Comparison of ENCODE assay signal across 12 cellular contexts in genomic region chr11:61753672-61754071, GRCh38. TPM values are rescaled to one million over a fixed set of nuclear protein-coding genes. Genes with fewer than 3 reads are reported as not detected.
A peak's percentile ranks its signal among the peaks of the same experiment; 100 is the strongest.
DNase-seq lines count a peak whose midpoint lies in the region; ATAC-seq and TF ChIP-seq lines count a peak whose summit lies in the region.
"Had no signal": no experiment of that assay in that cellular context is flagged by ENCODE, and none has a peak within 500 bp of the region (broad histone marks: within the 10 kb centered on the region; RNA-seq: fewer than 3 reads in every experiment).

No MANE protein-coding gene starts in this region.

- H3K4me1 Mint-ChIP-seq in activated naive CD4-positive, alpha-beta T cell treated with anti-CD3 and anti-CD28 coated beads, Interleukin-2, amount 10 ng/mL, durations not matched to agents 7 days and 5 days = peaks cover 23% of the 10 kb centered on the region

- POLR2A ChIA-PET in GM10248 (lab: Yijun Ruan, JAX) = no interaction called here

- TF ChIP-seq CTCF in body of pancreas (IDR thresholded peaks at IDR 0.05) (no peak), stomach (IDR thresholded peaks at IDR 0.05) (no peak), GM10248 (IDR thresholded peaks at IDR 0.05; ENCODE audit: control extremely low read depth, extremely low read depth, low read depth, missing control alignments) (no peak)

- no peaks in the 10 kb centered on the region for H3K36me3 Mint-ChIP-seq in activated naive CD4-positive, alpha-beta T cell treated with anti-CD3 and anti-CD28 coated beads, Interleukin-2, amount 10 ng/mL, durations not matched to agents 7 days and 5 days

- H3K27me3 Mint-ChIP-seq in activated naive CD4-positive, alpha-beta T cell treated with anti-CD3 and anti-CD28 coated beads, Interleukin-2, amount 10 ng/mL, durations not matched to agents 7 days and 5 days = peaks cover 60% of the 10 kb centered on the region

- H4K91ac ChIP-seq in mesenchymal stem cell (ENCODE audit: low read length) = peak overlapping the region; percentile 70

- ATAC-seq in body of pancreas = no peak

- H2AK5ac ChIP-seq in mesenchymal stem cell (ENCODE audit: low read length, severe bottlenecking) = peak overlapping the region; percentile 85

- TF ChIP-seq POLR2A in body of pancreas (IDR thresholded peaks at IDR 0.05) (no peak), stomach (IDR thresholded peaks at IDR 0.05) (no peak)

- DNase-seq in activated naive CD4-positive, alpha-beta T cell treated with anti-CD3 and anti-CD28 coated beads, Interleukin-2, amount 10 ng/mL, durations not matched to agents 7 days and 5 days = no peak
- no peak for DNase-seq in activated naive CD4-positive, alpha-beta T cell treated with anti-CD3 and anti-CD28 coated beads, Interleukin-2, amount 50 U/mL, for 16 hours
- DNase-seq in body of pancreas (no peak), mesenchymal stem cell (no peak), stomach (no peak), NCI-H2081 treated with DMSO at 0.1 percent for 48 hours (lab: John Stamatoyannopoulos, UW) (no peak), GM10248 (ENCODE audit: extremely low spot score) (no peak), H4 (ENCODE audit: low spot score) (no peak)
- DNase-seq: DMS79, NCI-H524 treated with DMSO at 0.1 percent for 48 hours had no signal

- intact Hi-C loops in body of pancreas (cut with DNase I) = no loop called here
- intact Hi-C loops in stomach (cut with DNase I; ENCODE audit: low total_unique reads) = no loop called here

- H3K4ac ChIP-seq in mesenchymal stem cell (ENCODE audit: low read depth in 1 of 2, low read length in 2 of 2) = peak overlapping the region in 1 of 2 experiments; percentile 74

- no peak overlapping the region for H3K9ac ChIP-seq in mesenchymal stem cell (ENCODE audit: low read length)

- no peaks in the 10 kb centered on the region for H3K9me3 Mint-ChIP-seq in activated naive CD4-positive, alpha-beta T cell treated with anti-CD3 and anti-CD28 coated beads, Interleukin-2, amount 10 ng/mL, durations not matched to agents 7 days and 5 days

- H3K79me1 ChIP-seq in mesenchymal stem cell (replicated peaks; ENCODE audit: low read length, poor library complexity, severe bottlenecking) = peaks cover 26% of the 10 kb centered on the region

- H3K27ac Mint-ChIP-seq in activated naive CD4-positive, alpha-beta T cell treated with anti-CD3 and anti-CD28 coated beads, Interleukin-2, amount 10 ng/mL, durations not matched to agents 7 days and 5 days = peak overlapping the region; percentile 3

- H3K14ac ChIP-seq in mesenchymal stem cell (ENCODE audit: low read length in 2 of 2) = no peak overlapping the region

- H3K27ac ChIP-seq in body of pancreas (peak overlapping the region; percentile 85 to 97 (median 96)), mesenchymal stem cell (ENCODE audit: low read length, poor library complexity, severe bottlenecking) (no peak overlapping the region), stomach (peak overlapping the region; percentile 89 to 93 (median 91))
- H3K27ac ChIP-seq: RWPE1, VCaP had no signal

- WGBS in body of pancreas, 2 donors = 42 to 49% methylated on average over 5 of the region's 5 CpGs
- 61% methylated on average over 5 of the region's 5 CpGs for WGBS in mesenchymal stem cell
- WGBS in stomach, 5 donors = 30 to 65% (median 45%) methylated on average over 5 of the region's 5 CpGs

- H3K4me2 ChIP-seq in mesenchymal stem cell (ENCODE audit: low read length, poor library complexity, severe bottlenecking) = peak overlapping the region; percentile 75

- no peak for TF ChIP-seq EP300 in stomach (IDR thresholded peaks at IDR 0.05)

- peaks cover 69% of the 10 kb centered on the region for H3K4me1 ChIP-seq in body of pancreas
- H3K4me1 ChIP-seq in mesenchymal stem cell (ENCODE audit: control insufficient read depth, insufficient read depth, low read depth, low read length) = peaks cover 57% of the 10 kb centered on the region
- H3K4me1 ChIP-seq in stomach = peaks cover 29 to 50% (median 41%) of the 10 kb centered on the region in 4 donors

- no peak overlapping the region for H2BK5ac ChIP-seq in mesenchymal stem cell (ENCODE audit: low read depth, low read length, poor library complexity, severe bottlenecking)

- peak overlapping the region; percentile 54 for H2BK120ac ChIP-seq in mesenchymal stem cell (ENCODE audit: low read depth, low read length)

- H2AFZ ChIP-seq in mesenchymal stem cell (ENCODE audit: low read depth, low read length) = no peak overlapping the region

- CTCF ChIA-PET in activated naive CD4-positive, alpha-beta T cell treated with anti-CD3 and anti-CD28 coated beads, Interleukin-2, amount 10 ng/mL, durations not matched to agents 7 days and 5 days (lab: Charles Lee) = interaction anchor here (0.6 to 1.6 kb wide), 4 partner anchors 19 to 499 kb away, joined by 3 read pairs; no protein-coding TSS in a partner anchor
- CTCF ChIA-PET in GM10248 (lab: Yijun Ruan, JAX) = interaction anchor here (0.9 to 3.0 kb wide), 5 partner anchors 12 to 33 kb away, joined by 3 to 11 read pairs (median 4); no protein-coding TSS in a partner anchor

- no peak overlapping the region for H4K8ac ChIP-seq in mesenchymal stem cell (ENCODE audit: low read length)

- H2BK15ac ChIP-seq in mesenchymal stem cell (ENCODE audit: low read depth, poor library complexity, severe bottlenecking) = peak overlapping the region; percentile 63

- no peak overlapping the region for H3K4me3 ChIP-seq in body of pancreas
- H3K4me3 ChIP-seq in mesenchymal stem cell (ENCODE audit: insufficient read depth in 1 of 2, low read depth in 1 of 2, low read length in 2 of 2) = no peak overlapping the region
- peak overlapping the region; percentile 50 to 66 (median 59) for H3K4me3 ChIP-seq in stomach

- H2BK12ac ChIP-seq in mesenchymal stem cell (ENCODE audit: low read length in 2 of 2) = peak overlapping the region; percentile 45 to 69

- peak overlapping the region; percentile 4 for H3K4me3 Mint-ChIP-seq in activated naive CD4-positive, alpha-beta T cell treated with anti-CD3 and anti-CD28 coated beads, Interleukin-2, amount 10 ng/mL, durations not matched to agents 7 days and 5 days

- peak overlapping the region; percentile 25 to 58 for H3K18ac ChIP-seq in mesenchymal stem cell (ENCODE audit: low read depth in 1 of 2, low read length in 2 of 2)

- H3K36me3 ChIP-seq in body of pancreas (replicated peaks in 1 of 2; ENCODE audit: insufficient read depth in 1 of 2, low read depth in 2 of 2) (no peaks in the 10 kb centered on the region), mesenchymal stem cell (ENCODE audit: control insufficient read depth in 1 of 2, insufficient read depth in 2 of 2, low read depth in 1 of 2, low read length in 2 of 2) (peaks cover 0 to 5% of the 10 kb centered on the region in 2 experiments), stomach (no peaks in the 10 kb centered on the region)

- no peaks in the 10 kb centered on the region for H3K9me3 ChIP-seq in body of pancreas
- H3K9me3 ChIP-seq in mesenchymal stem cell (ENCODE audit: control insufficient read depth, low read length) = no peaks in the 10 kb centered on the region
- no peaks in the 10 kb centered on the region for H3K9me3 ChIP-seq in stomach

- H3K27me3 ChIP-seq in body of pancreas (no peaks in the 10 kb centered on the region), mesenchymal stem cell (ENCODE audit: control insufficient read depth in 1 of 2, insufficient read depth in 1 of 2, low read length in 2 of 2) (peaks cover 0 to 38% of the 10 kb centered on the region in 2 experiments), stomach (peaks cover 0 to 31% (median 0%) of the 10 kb centered on the region in 3 donors)

- no peak overlapping the region for H3K23ac ChIP-seq in mesenchymal stem cell (ENCODE audit: low read length in 2 of 2)

RNA-seq across cellular contexts. Expression of gene MYRF, which starts 1.2 kb away (rescaled TPM):
- total RNA-seq in body of pancreas (10 to 100 TPM; 33.2 to 47.5 TPM), stomach (100 to 1,000 TPM in 3 of 5 donors, 10 to 100 TPM in 1, 1 to 10 TPM in 1; 6.4 to 527 (median 240) TPM)
- 21.9 TPM for polyA plus RNA-seq in mesenchymal stem cell (2013, experiment 1 of 2)
- 19.4 TPM for polyA plus RNA-seq in mesenchymal stem cell (2013, experiment 2 of 2)
- 10 to 100 TPM; 19.0 to 45.9 (median 20.5) TPM for polyA plus RNA-seq in stomach
- total RNA-seq in H4 (2014; rRNA removed; shearing (Covaris generic)) = 1.0 and 1.2 TPM in 2 replicates

RNA-seq across cellular contexts. Expression of gene TMEM258, which starts 38.7 kb away (rescaled TPM):
- 10 to 100 TPM in 1 of 2 donors, 1 to 10 TPM in 1; 8.6 to 29.1 TPM for total RNA-seq in body of pancreas
- polyA plus RNA-seq in mesenchymal stem cell (2013, experiment 1 of 2) = 175 TPM
- 180 TPM for polyA plus RNA-seq in mesenchymal stem cell (2013, experiment 2 of 2)
- total RNA-seq in stomach = 10 to 100 TPM in 4 of 5 donors, not detected in 1; 24.1 to 50.3 (median 42.8) TPM
- polyA plus RNA-seq in stomach = 100 to 1,000 TPM; 184 to 274 (median 210) TPM
- total RNA-seq in H4 (2014; rRNA removed; shearing (Covaris generic)) = 133 and 142 TPM in 2 replicates

RNA-seq across cellular contexts. Expression of gene FEN1, which starts 39.0 kb away (rescaled TPM):
- total RNA-seq in body of pancreas (1 to 10 TPM; 2.6 to 3.4 TPM), stomach (10 to 100 TPM in 2 of 5 donors, 1 to 10 TPM in 2, not detected in 1; 4.2 to 24.6 (median 10.4) TPM)
- polyA plus RNA-seq in mesenchymal stem cell (2013, experiment 1 of 2) = 10.6 TPM
- 10.7 TPM for polyA plus RNA-seq in mesenchymal stem cell (2013, experiment 2 of 2)
- polyA plus RNA-seq in stomach = 10 to 100 TPM in 1 of 3 donors, 1 to 10 TPM in 2; 5.0 to 14.3 (median 10.0) TPM
- total RNA-seq in H4 (2014; rRNA removed; shearing (Covaris generic)) = 104 and 118 TPM in 2 replicates

Comparison
In these comparisons a context has a peak if more than half of its experiments do, and no peak if none do; other contexts are left out.
1. H3K4me3 ChIP-seq: peak in stomach (4 of 4); none in body of pancreas (0 of 2) and mesenchymal stem cell (0 of 2).